In the genomic region with DNA sequence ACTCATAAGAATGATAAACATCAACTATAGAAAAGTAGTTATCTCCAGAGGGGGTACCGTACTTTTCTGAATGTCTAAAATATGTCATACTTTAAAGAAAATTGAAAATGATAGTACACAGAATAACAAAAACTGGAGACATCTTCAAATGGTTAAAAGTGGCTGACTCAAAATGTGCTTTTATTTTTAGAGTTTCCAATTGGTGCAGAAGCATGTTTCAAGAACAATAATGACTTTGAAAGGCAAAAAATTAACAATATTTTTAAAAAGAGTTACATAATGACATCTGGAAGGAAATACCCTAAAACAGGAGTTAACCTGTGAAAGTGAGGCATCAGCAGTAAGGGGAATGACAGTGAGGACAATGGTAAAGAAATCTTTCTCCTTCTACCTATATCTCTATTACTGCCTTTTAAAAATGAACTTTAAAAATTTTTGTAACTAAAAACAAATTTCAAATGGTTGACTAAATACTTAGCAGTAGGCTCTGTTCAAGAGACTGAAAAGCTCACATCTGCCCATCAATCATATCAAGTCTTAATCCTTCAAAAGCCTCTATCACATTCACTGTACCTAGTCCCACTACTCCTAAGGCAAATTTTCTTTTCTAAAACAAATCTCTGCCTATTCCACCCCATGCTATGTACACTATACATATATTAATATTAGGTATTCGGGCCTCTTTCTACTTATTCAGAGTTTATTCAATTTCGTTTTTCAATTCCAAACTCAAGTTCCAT, we compare ENCODE assay signal across 16 cellular contexts.
DNase-seq lines count a peak whose midpoint lies in the region; ATAC-seq lines count a peak whose summit lies in the region.
"Had no signal": no experiment of that assay in that cellular context is flagged by ENCODE, and none has a peak within 500 bp of the region (broad histone marks: within the 10 kb centered on the region; RNA-seq: fewer than 3 reads in every experiment).

No MANE protein-coding gene starts in this region.

- ATAC-seq in GM18867 (IDR thresholded peaks at IDR 0.05; ENCODE audit: unreplicated experiment) (peak; percentile 71), GM21447 (IDR thresholded peaks at IDR 0.05; ENCODE audit: unreplicated experiment) (peak; percentile 78), HG02973 (IDR thresholded peaks at IDR 0.05; ENCODE audit: unreplicated experiment) (peak; percentile 82), HG03571 (IDR thresholded peaks at IDR 0.05; ENCODE audit: unreplicated experiment) (peak; percentile 76)
- ATAC-seq: body of pancreas, K562 had no signal

- no peak for DNase-seq in NCI-H1092 treated with DMSO at 0.1 percent for 48 hours (lab: John Stamatoyannopoulos, UW)
- no peak for DNase-seq in NCI-H226
- DNase-seq in activated CD4-positive, CD25-positive, alpha-beta regulatory T cell treated with anti-CD3 and anti-CD28 coated beads, Interleukin-2, amount 50 U/mL, for 72 hours: no peak
- DNase-seq in C1 segment of cervical spinal cord (lab: John Stamatoyannopoulos, UW): no peak
- DNase-seq: activated CD4-positive, alpha-beta T cell treated with anti-CD3 and anti-CD28 coated beads for 48 hours; body of pancreas; effector memory CD4-positive, alpha-beta T cell; GDM1; NCI-H187 treated with DMSO at 0.1 percent for 48 hours; stimulated activated CD4-positive, alpha-beta T cell treated with anti-CD3 and anti-CD28 coated beads, Interleukin-4, amount 100 ng/mL, for 4 hours; stomach had no signal
